9 cellular contexts compared by ENCODE assay signal in genomic region chr3:187319699-187320302, GRCh38. TPM values are rescaled to one million over a fixed set of nuclear protein-coding genes. Genes with fewer than 3 reads are reported as not detected.
DNase-seq lines count a peak whose midpoint lies in the region; ATAC-seq, FAIRE-seq and TF ChIP-seq lines count a peak whose summit lies in the region.
"Had no signal": no experiment of that assay in that cellular context is flagged by ENCODE, and none has a peak within 500 bp of the region (broad histone marks: within the 10 kb centered on the region; RNA-seq: fewer than 3 reads in every experiment).

No MANE protein-coding gene starts in this region.

- H3K27ac ChIP-seq in GM12878 (ENCODE audit: control insufficient read depth, insufficient read depth) (no peak overlapping the region), spleen (no peak overlapping the region)

- in situ Hi-C loops in GM12878 (cut with MboI), result loop anchor here (5.0 kb wide), 2 partner anchors 362 to 398 kb away; no protein-coding TSS in a partner anchor

- H2AFZ ChIP-seq in GM12878 (ENCODE audit: control insufficient read depth, low read depth, low read length), result no peak overlapping the region

- peak; percentile 93 for FAIRE-seq in GM12878 (lab: Jason Lieb, UNC)
- FAIRE-seq: A204.1 had no signal

- H3K36me3 ChIP-seq in GM12878 (ENCODE audit: control insufficient read depth in 2 of 2, insufficient read depth in 2 of 2, low read length in 1 of 2), result no peaks in the 10 kb centered on the region
- no peaks in the 10 kb centered on the region for H3K36me3 ChIP-seq in spleen

- no peak for TF ChIP-seq POLR2A in GM12878 (IDR thresholded peaks at IDR 0.05; ENCODE audit: low read depth, low read length)
- TF ChIP-seq POLR2A in spleen (IDR thresholded peaks at IDR 0.05), result no peak

- TF ChIP-seq RAD21 in GM12878 (IDR thresholded peaks at IDR 0.05; ENCODE audit: insufficient read depth, low read depth, low read length), result peak; percentile 82

- DNase-seq in DMS 273 (lab: John Stamatoyannopoulos, UW; ENCODE audit: unreplicated experiment), result peak; percentile 72
- no peak for DNase-seq in DMS 273 treated with DMSO at 0.1 percent for 48 hours (lab: John Stamatoyannopoulos, UW)
- DNase-seq in LoVo (ENCODE audit: low spot score), result peak; percentile 38
- peak in 4 of 5 experiments; percentile 6 to 65 (median 28) for DNase-seq in T-helper 2 cell
- peak; percentile 17 for DNase-seq in GM12878 (ENCODE audit: low read depth, low spot score)
- DNase-seq in iPS DF 4.7 (ENCODE audit: extremely low read depth, low spot score), result peak; percentile 89
- peak; percentile 75 for DNase-seq in spleen

- H3K27me3 ChIP-seq in GM12878 (replicated peaks in 1 of 2; ENCODE audit: control insufficient read depth in 2 of 2, insufficient read depth in 2 of 2, low read length in 1 of 2), result peaks cover 0 to 1% of the 10 kb centered on the region in 2 experiments; a peak in 1 of 4 replicates
- H3K27me3 ChIP-seq in spleen (replicated peaks in 1 of 7), result peaks cover 0 to 50% (median 5%) of the 10 kb centered on the region in 7 donors

- no peak overlapping the region for H3K9ac ChIP-seq in GM12878 (ENCODE audit: control insufficient read depth, insufficient read depth, low read length)

- RAD21 ChIA-PET in GM12878 (lab: Charles Lee; ENCODE audit: unreplicated experiment), result interaction anchor here (0.5 to 8.5 kb wide), 16 partner anchors 8 to 419 kb away, joined by 3 to 219 read pairs (median 4); partner anchors contain the start of gene RTP4

- H3K9me3 ChIP-seq in GM12878 (replicated peaks; ENCODE audit: control insufficient read depth, insufficient read depth, low read length) (no peaks in the 10 kb centered on the region), spleen (no peaks in the 10 kb centered on the region)

- TF ChIP-seq EP300 in GM12878 (IDR thresholded peaks at IDR 0.05; ENCODE audit: borderline replicate concordance in 1 of 2, control insufficient read depth in 1 of 2, low read depth in 2 of 2, low read length in 2 of 2), result no peak

- intact Hi-C loops in GM12878 (cut with micrococcal nuclease; ENCODE audit: unreplicated experiment) (loop anchor here (1.0 kb wide), 4 partner anchors 100 to 394 kb away; no protein-coding TSS in a partner anchor), spleen (cut with DNase I; ENCODE audit: low total_unique reads) (loop anchor here (2.0 to 5.0 kb wide), 2 partner anchors 98 to 359 kb away; no protein-coding TSS in a partner anchor)

- H4K20me1 ChIP-seq in GM12878 (ENCODE audit: control insufficient read depth, insufficient read depth), result no peaks in the 10 kb centered on the region

- BruUV-seq in GM12878 (replicated peaks; lab: Mats Ljungman, UMichigan), result no TSS peak

- CTCF ChIA-PET in GM12878 (lab: Yijun Ruan, JAX), result interaction anchor here (0.7 to 12.2 kb wide), 53 partner anchors 8 to 1635 kb away, joined by 3 to 519 read pairs (median 5); partner anchors contain the start of genes MASP1, RTP2, RTP4 and SST

- ATAC-seq in GM21737 (IDR thresholded peaks at IDR 0.05; ENCODE audit: unreplicated experiment) (peak; percentile 84), GM12878 (peak; percentile 97)

- TF ChIP-seq CTCF in GM12878 (IDR thresholded peaks at IDR 0.05 in 2 of 3, conservative IDR thresholded peaks at IDR 0.05 in 1 of 3; ENCODE audit: control insufficient read depth in 2 of 3, extremely low read depth in 1 of 3, insufficient read depth in 1 of 3, low read depth in 3 of 3, low read length in 3 of 3) (peak; percentile 80 to 97 (median 94)), spleen (IDR thresholded peaks at IDR 0.05 in 8 of 11, conservative IDR thresholded peaks at IDR 0.05 in 3 of 11) (peak; percentile 58 to 82 (median 75))

- no peaks in the 10 kb centered on the region for H3K4me1 ChIP-seq in GM12878 (ENCODE audit: control insufficient read depth, insufficient read depth, low read length)
- peaks cover 6 to 16% (median 13%) of the 10 kb centered on the region in 6 donors for H3K4me1 ChIP-seq in spleen

- SMC1A ChIA-PET in GM12878 (lab: Charles Lee; ENCODE audit: uncharacterized antibody, unreplicated experiment), result interaction anchor here (0.6 to 10.5 kb wide), 38 partner anchors 8 to 562 kb away, joined by 3 to 231 read pairs (median 4); partner anchors contain the start of gene RTP4

- no peaks in the 10 kb centered on the region for H3K79me2 ChIP-seq in GM12878 (ENCODE audit: control insufficient read depth, insufficient read depth, low read length)

- 8% methylated on average over 7 of the region's 7 CpGs for WGBS in GM12878 (ENCODE audit: insufficient coverage, insufficient replicate concordance, low lambda C conversion rate, missing lambda C conversion rate)
- 27 to 36% (median 29%) methylated on average over 7 of the region's 7 CpGs for WGBS in spleen, 5 donors

- POLR2A ChIA-PET in GM12878 (lab: Charles Lee), result no interaction called here

- H3K4me3 ChIP-seq in GM12878 (no peak overlapping the region), spleen (peak overlapping the region in 1 of 8 donors; percentile 53)

- H3K4me2 ChIP-seq in GM12878 (ENCODE audit: control insufficient read depth, insufficient read depth), result no peak overlapping the region

TF ChIP-seq in GM12878, 131 proteins besides CTCF, POLR2A, EP300 and RAD21 (continues in another document):
- TF ChIP-seq PRDM15 (CRISPR knock-in tag; IDR thresholded peaks at IDR 0.05) (no peak), SMC3 (IDR thresholded peaks at IDR 0.05; ENCODE audit: borderline replicate concordance, low read length) (peak; percentile 89), ASH2L (IDR thresholded peaks at IDR 0.05; ENCODE audit: borderline replicate concordance, low read depth) (no peak), CBX5 (IDR thresholded peaks at IDR 0.05; ENCODE audit: low read depth) (no peak)

RNA-seq across cellular contexts. Expression of gene MASP1, which starts 28.3 kb away (rescaled TPM):
- not detected in 2 replicates for total RNA-seq in GM12878 (2013; cell fraction: nucleolus; rRNA removed)
- not detected in 2 replicates for total RNA-seq in GM12878 (2014; rRNA removed)
- not detected in 2 replicates for total RNA-seq in GM12878 (2014; rRNA removed; fragmentation: Illumina TruSeq; extraction: Trizol)
- 0.05 TPM in 1 of 2 replicates, not detected in the other for total RNA-seq in GM12878 (2021)
- not detected for polyA plus RNA-seq in GM12878 (2011; ENCODE audit: low read depth)
- not detected in 2 replicates for polyA plus RNA-seq in GM12878 (2011; rRNA removed)
- not detected in 2 replicates for polyA plus RNA-seq in GM12878 (2011; cell fraction: cytosol; rRNA removed)
- polyA plus RNA-seq in GM12878 (2011; cell fraction: nucleus; rRNA removed), result not detected in 2 replicates
- polyA plus RNA-seq in GM12878 (2012), result not detected in 2 replicates
- polyA plus RNA-seq in GM12878 (2014; fragmentation: Illumina TruSeq; extraction: Trizol), result not detected in 2 replicates
- not detected for polyA plus RNA-seq in GM12878 (2014; fragmentation: Nextera tagmentation; extraction: Ambion mirVana)
- not detected in 2 replicates for polyA plus RNA-seq in GM12878 (2014; rRNA removed)
- polyA plus RNA-seq in GM12878 (2016; fragmentation: Nextera tagmentation; extraction: Ambion mirVana), result not detected
- not detected in 2 replicates for polyA minus RNA-seq in GM12878 (2011; rRNA and poly(A)+ RNA removed)
- not detected in 2 replicates for polyA minus RNA-seq in GM12878 (2011; cell fraction: cytosol; rRNA and poly(A)+ RNA removed)
- not detected in 2 replicates for polyA minus RNA-seq in GM12878 (2011; cell fraction: nucleus; rRNA and poly(A)+ RNA removed)
- total RNA-seq in spleen, result 1 to 10 TPM in 1 of 7 donors, under 1 TPM in 4, not detected in 2; 0.35 to 1.9 (median 0.49) TPM
- polyA plus RNA-seq in spleen, result under 1 TPM; 0.05 to 0.11 (median 0.10) TPM

RNA-seq across cellular contexts. Expression of gene RTP4, which starts 48.4 kb away (rescaled TPM):
- total RNA-seq in GM12878 (2013; cell fraction: nucleolus; rRNA removed), result 5.0 and 5.8 TPM in 2 replicates
- total RNA-seq in GM12878 (2014; rRNA removed) (3.8 and 4.6 TPM in 2 replicates), GM12878 (2014; rRNA removed; fragmentation: Illumina TruSeq; extraction: Trizol) (4.3 and 4.9 TPM in 2 replicates), GM12878 (2021) (2.8 and 3.4 TPM in 2 replicates), spleen (10 to 100 TPM in 4 of 7 donors, 1 to 10 TPM in 3; 8.3 to 15.7 (median 12.1) TPM)
- polyA plus RNA-seq in GM12878 (2011; ENCODE audit: low read depth), result 4.6 TPM
- polyA plus RNA-seq in GM12878 (2011; rRNA removed) (4.3 and 5.1 TPM in 2 replicates), GM12878 (2014; fragmentation: Illumina TruSeq; extraction: Trizol) (4.0 and 4.1 TPM in 2 replicates), GM12878 (2014; fragmentation: Nextera tagmentation; extraction: Ambion mirVana) (1 to 10 TPM; 5.5 to 6.5 TPM), GM12878 (2014; rRNA removed) (2.3 and 2.4 TPM in 2 replicates), GM12878 (2016; fragmentation: Nextera tagmentation; extraction: Ambion mirVana) (1 to 10 TPM; 2.2 to 3.9 TPM), spleen (10 to 100 TPM in 1 of 3 donors, 1 to 10 TPM in 2; 8.2 to 11.7 (median 9.5) TPM)
- polyA plus RNA-seq in GM12878 (2011; cell fraction: cytosol; rRNA removed), result 3.1 and 4.9 TPM in 2 replicates
- 4.0 and 4.8 TPM in 2 replicates for polyA plus RNA-seq in GM12878 (2011; cell fraction: nucleus; rRNA removed)
- 3.9 and 4.4 TPM in 2 replicates for polyA plus RNA-seq in GM12878 (2012)
- 3.4 and 4.5 TPM in 2 replicates for polyA minus RNA-seq in GM12878 (2011; rRNA and poly(A)+ RNA removed)
- 1.1 and 1.4 TPM in 2 replicates for polyA minus RNA-seq in GM12878 (2011; cell fraction: cytosol; rRNA and poly(A)+ RNA removed)
- polyA minus RNA-seq in GM12878 (2011; cell fraction: nucleus; rRNA and poly(A)+ RNA removed), result 5.3 and 6.0 TPM in 2 replicates
